9 cellular contexts compared by ENCODE assay signal in genomic region chr4:10107111-10108091, GRCh38. TPM values are rescaled to one million over a fixed set of nuclear protein-coding genes. Genes with fewer than 3 reads are reported as not detected.
DNase-seq lines count a peak whose midpoint lies in the region; ATAC-seq and TF ChIP-seq lines count a peak whose summit lies in the region.
"Had no signal": no experiment of that assay in that cellular context is flagged by ENCODE, and none has a peak within 500 bp of the region (broad histone marks: within the 10 kb centered on the region; RNA-seq: fewer than 3 reads in every experiment).

No MANE protein-coding gene starts in this region.

- H3K9me3 ChIP-seq in mammary epithelial cell (replicated peaks; ENCODE audit: insufficient read depth, low read length) (no peaks in the 10 kb centered on the region), mucosa of descending colon (no peaks in the 10 kb centered on the region), uterus (no peaks in the 10 kb centered on the region)

- H3K4me1 ChIP-seq in mammary epithelial cell (ENCODE audit: insufficient read depth, low read length) (peaks cover 71% of the 10 kb centered on the region), mucosa of descending colon (ENCODE audit: low read depth) (peaks cover 67% of the 10 kb centered on the region), uterus (peaks cover 11 to 68% of the 10 kb centered on the region in 2 donors)

- CTCF ChIA-PET in activated naive CD4-positive, alpha-beta T cell treated with anti-CD3 and anti-CD28 coated beads, Interleukin-2, amount 10 ng/mL, durations not matched to agents 7 days and 5 days (lab: Charles Lee) = interaction anchor here (1.0 to 1.6 kb wide), 2 partner anchors 12 to 87 kb away, joined by 3 to 8 read pairs; no protein-coding TSS in a partner anchor
- CTCF ChIA-PET in mammary epithelial cell (lab: Charles Lee; ENCODE audit: low non-redundant PET) = no interaction called here

- H3K4me2 ChIP-seq in mammary epithelial cell (ENCODE audit: insufficient read depth, low read depth, low read length) = peak overlapping the region; percentile 29

- H3K4me1 Mint-ChIP-seq in activated naive CD4-positive, alpha-beta T cell treated with anti-CD3 and anti-CD28 coated beads, Interleukin-2, amount 10 ng/mL, durations not matched to agents 7 days and 5 days = peaks cover 99% of the 10 kb centered on the region

- BruUV-seq in mammary epithelial cell (replicated peaks; lab: Mats Ljungman, UMichigan) = no TSS peak

- no peak overlapping the region for H3K4me3 ChIP-seq in mammary epithelial cell (replicated peaks in 1 of 3; ENCODE audit: insufficient read depth in 1 of 3, low read depth in 2 of 3, low read length in 3 of 3)
- no peak overlapping the region for H3K4me3 ChIP-seq in mucosa of descending colon
- H3K4me3 ChIP-seq in uterus = no peak overlapping the region

- ATAC-seq in mucosa of descending colon (no peak), HG02588 (IDR thresholded peaks at IDR 0.05; ENCODE audit: unreplicated experiment) (no peak)

- dilution Hi-C loops in mammary epithelial cell (cut with HindIII; ENCODE audit: low sequenced_read_pairs) = no loop called here

- H3K36me3 Mint-ChIP-seq in activated naive CD4-positive, alpha-beta T cell treated with anti-CD3 and anti-CD28 coated beads, Interleukin-2, amount 10 ng/mL, durations not matched to agents 7 days and 5 days = peaks cover 87% of the 10 kb centered on the region

- no peaks in the 10 kb centered on the region for H3K9me3 Mint-ChIP-seq in activated naive CD4-positive, alpha-beta T cell treated with anti-CD3 and anti-CD28 coated beads, Interleukin-2, amount 10 ng/mL, durations not matched to agents 7 days and 5 days

- H3K27me3 Mint-ChIP-seq in activated naive CD4-positive, alpha-beta T cell treated with anti-CD3 and anti-CD28 coated beads, Interleukin-2, amount 10 ng/mL, durations not matched to agents 7 days and 5 days = no peaks in the 10 kb centered on the region

- TF ChIP-seq POLR2A in uterus (IDR thresholded peaks at IDR 0.05) = no peak

- peak overlapping the region; percentile 64 for H3K27ac Mint-ChIP-seq in activated naive CD4-positive, alpha-beta T cell treated with anti-CD3 and anti-CD28 coated beads, Interleukin-2, amount 10 ng/mL, durations not matched to agents 7 days and 5 days

- H3K27me3 ChIP-seq in mammary epithelial cell (ENCODE audit: insufficient read depth, low read length) (no peaks in the 10 kb centered on the region), uterus (no peaks in the 10 kb centered on the region)

- in situ Hi-C loops in mammary epithelial cell (cut with MboI; ENCODE audit: low sequenced_read_pairs in 2 of 2) = no loop called here

- peaks cover 14% of the 10 kb centered on the region for H4K20me1 ChIP-seq in mammary epithelial cell (ENCODE audit: insufficient read depth, low read length)

- no peak for DNase-seq in activated naive CD4-positive, alpha-beta T cell treated with anti-CD3 and anti-CD28 coated beads, Interleukin-2, amount 10 ng/mL, durations not matched to agents 7 days and 5 days
- DNase-seq in activated naive CD4-positive, alpha-beta T cell treated with anti-CD3 and anti-CD28 coated beads, Interleukin-2, amount 50 U/mL, for 16 hours = no peak
- DNase-seq in mammary epithelial cell (no peak), mucosa of descending colon (peak in 2 of 3 donors; percentile 26 to 51), uterus (peak in 1 of 2 donors; percentile 24), NCI-H2196 (lab: John Stamatoyannopoulos, UW; ENCODE audit: unreplicated experiment) (no peak), NCI-H1694 (lab: John Stamatoyannopoulos, UW) (no peak)
- DNase-seq: NCI-H526 treated with DMSO at 0.1 percent for 48 hours had no signal

- peaks cover 98% of the 10 kb centered on the region for H3K79me2 ChIP-seq in mammary epithelial cell (ENCODE audit: insufficient read depth, low read length)

- intact Hi-C loops in mammary epithelial cell (cut with micrococcal nuclease) = no loop called here
- intact Hi-C loops in mucosa of descending colon (cut with DNase I, micrococcal nuclease) = no loop called here
- intact Hi-C loops in uterus (cut with DNase I; ENCODE audit: low total_unique reads) = no loop called here

- H3K9ac ChIP-seq in mammary epithelial cell (ENCODE audit: insufficient read depth, low read length) = peak overlapping the region; percentile 14

- WGBS in mammary epithelial cell (ENCODE audit: low coverage, missing lambda C conversion rate) = 57% methylated on average over 18 of the region's 19 CpGs

- H3K27ac ChIP-seq in mammary epithelial cell (ENCODE audit: insufficient read depth, low read depth, low read length) (peak overlapping the region; percentile 29), uterus (peak overlapping the region; percentile 94 to 95)

- H2AFZ ChIP-seq in mammary epithelial cell (ENCODE audit: low read depth, low read length) = no peak overlapping the region

- H3K4me3 Mint-ChIP-seq in activated naive CD4-positive, alpha-beta T cell treated with anti-CD3 and anti-CD28 coated beads, Interleukin-2, amount 10 ng/mL, durations not matched to agents 7 days and 5 days = no peak overlapping the region

- TF ChIP-seq CTCF in mammary epithelial cell (conservative IDR thresholded peaks at IDR 0.05 in 1 of 2, IDR thresholded peaks at IDR 0.05 in 1 of 2; ENCODE audit: extremely low read depth in 1 of 2, insufficient read depth in 1 of 2, low read depth in 1 of 2, low read length in 2 of 2) = no peak
- no peak for TF ChIP-seq CTCF in mucosa of descending colon (IDR thresholded peaks at IDR 0.05)
- no peak for TF ChIP-seq CTCF in uterus (IDR thresholded peaks at IDR 0.05)

- peaks cover 43% of the 10 kb centered on the region for H3K36me3 ChIP-seq in mammary epithelial cell (ENCODE audit: insufficient read depth, low read length)
- H3K36me3 ChIP-seq in mucosa of descending colon (ENCODE audit: low read depth) = no peaks in the 10 kb centered on the region
- no peaks in the 10 kb centered on the region for H3K36me3 ChIP-seq in uterus

RNA-seq across cellular contexts. Expression of gene WDR1, which starts 9.2 kb away (rescaled TPM):
- 100 to 1,000 TPM; 384 to 470 TPM for total RNA-seq in mammary epithelial cell
- polyA plus RNA-seq in mammary epithelial cell = 466 TPM
- 713 TPM for polyA minus RNA-seq in mammary epithelial cell
- 100 to 1,000 TPM; 366 to 467 (median 380) TPM for total RNA-seq in mucosa of descending colon
- 100 to 1,000 TPM; 161 to 517 (median 173) TPM for total RNA-seq in uterus

Comparison
In these comparisons a context has a peak if more than half of its experiments do, and no peak if none do; other contexts are left out.
1. DNase-seq: peak in mucosa of descending colon (2 of 3); none in activated naive CD4-positive, alpha-beta T cell treated with anti-CD3 and anti-CD28 coated beads, Interleukin-2, amount 10 ng/mL, durations not matched to agents 7 days and 5 days (single experiment), activated naive CD4-positive, alpha-beta T cell treated with anti-CD3 and anti-CD28 coated beads, Interleukin-2, amount 50 U/mL, for 16 hours (single experiment), mammary epithelial cell (single experiment), NCI-H2196 (single experiment) and NCI-H1694 (single experiment).